ENCODE assay signal across 17 cellular contexts in the genomic region with DNA sequence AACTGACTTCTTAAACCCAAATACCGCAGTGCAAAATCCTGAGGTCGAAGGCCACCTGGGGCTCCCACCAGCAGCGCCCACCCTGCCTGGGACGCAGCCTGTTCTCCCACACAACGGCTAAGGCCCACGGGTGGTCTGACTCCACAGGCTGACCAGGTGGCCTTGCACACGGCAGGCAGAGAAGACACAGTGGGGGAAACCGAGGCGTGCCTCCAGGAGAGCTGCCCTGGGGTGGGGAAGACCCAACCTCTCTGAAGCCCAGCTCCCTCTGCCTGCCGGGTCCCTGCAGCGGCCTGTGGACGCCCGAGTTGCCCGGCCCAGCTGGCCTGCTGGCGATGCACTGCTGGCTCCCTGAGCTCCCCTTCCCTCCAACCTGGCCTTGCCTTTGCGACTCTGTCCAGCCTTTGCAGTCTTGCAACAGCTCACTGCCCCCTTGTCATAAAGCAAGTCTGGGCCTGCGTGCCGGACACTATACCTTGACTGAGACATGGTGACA.
"Had no signal": no experiment of that assay in that cellular context is flagged by ENCODE, and none has a peak within 500 bp of the region (broad histone marks: within the 10 kb centered on the region; RNA-seq: fewer than 3 reads in every experiment).

No MANE protein-coding gene starts in this region.

- H3K9ac ChIP-seq: parathyroid adenoma had no signal

- H3K27me3 ChIP-seq: dorsolateral prefrontal cortex, sigmoid colon, upper lobe of left lung, vagina had no signal

- H3K36me3 Mint-ChIP-seq: stimulated activated naive B cell treated with anti-CD40 and anti-IgM and Interleukin-4, amounts not matched to agents 10 μg/mL and 1 μg/mL and 100 μg/mL, for 72 hours had no signal

- H3K9me3 Mint-ChIP-seq: naive thymus-derived CD8-positive, alpha-beta T cell; stimulated activated naive B cell treated with anti-CD40 and anti-IgM and Interleukin-4, amounts not matched to agents 10 μg/mL and 1 μg/mL and 100 μg/mL, for 72 hours had no signal

- H3K36me3 ChIP-seq: heart left ventricle, sigmoid colon, upper lobe of left lung, vagina had no signal

- H3K4me3 ChIP-seq: dorsolateral prefrontal cortex, heart left ventricle, mucosa of descending colon, sigmoid colon, skin epidermis, upper lobe of left lung, vagina had no signal

- ATAC-seq: esophagus mucosa; heart left ventricle; left colon; mucosa of descending colon; naive thymus-derived CD8-positive, alpha-beta T cell; stimulated activated naive B cell treated with anti-CD40 and anti-IgM and Interleukin-4, amounts not matched to agents 10 μg/mL and 1 μg/mL and 100 μg/mL, for 72 hours had no signal

- H3K27me3 Mint-ChIP-seq: naive thymus-derived CD8-positive, alpha-beta T cell had no signal

- H3K27ac ChIP-seq: heart left ventricle, parathyroid adenoma, sigmoid colon, skin epidermis, upper lobe of left lung, vagina had no signal

- H3K9me3 ChIP-seq: heart left ventricle, mucosa of descending colon, sigmoid colon, upper lobe of left lung, vagina had no signal

- H3K4me3 Mint-ChIP-seq: naive thymus-derived CD8-positive, alpha-beta T cell; stimulated activated naive B cell treated with anti-CD40 and anti-IgM and Interleukin-4, amounts not matched to agents 10 μg/mL and 1 μg/mL and 100 μg/mL, for 72 hours had no signal

- DNase-seq: cortex of kidney; effector CD8-positive, alpha-beta T cell; heart left ventricle; hippocampal formation; left colon; mucosa of descending colon; naive thymus-derived CD8-positive, alpha-beta T cell; sigmoid colon; stimulated activated CD4-positive, alpha-beta T cell treated with anti-CD3 and anti-CD28 coated beads, Interleukin-2, amount 100 ng/mL, for 24 hours; stimulated activated CD4-positive, alpha-beta T cell treated with anti-CD3 and anti-CD28 coated beads, Interleukin-4, amount 100 ng/mL, for 4 hours; stimulated activated naive B cell treated with anti-CD40 and anti-IgM and Interleukin-4, amounts not matched to agents 10 μg/mL and 1 μg/mL and 100 μg/mL, for 72 hours had no signal
